20 cellular contexts compared by ENCODE assay signal in the genomic region with DNA sequence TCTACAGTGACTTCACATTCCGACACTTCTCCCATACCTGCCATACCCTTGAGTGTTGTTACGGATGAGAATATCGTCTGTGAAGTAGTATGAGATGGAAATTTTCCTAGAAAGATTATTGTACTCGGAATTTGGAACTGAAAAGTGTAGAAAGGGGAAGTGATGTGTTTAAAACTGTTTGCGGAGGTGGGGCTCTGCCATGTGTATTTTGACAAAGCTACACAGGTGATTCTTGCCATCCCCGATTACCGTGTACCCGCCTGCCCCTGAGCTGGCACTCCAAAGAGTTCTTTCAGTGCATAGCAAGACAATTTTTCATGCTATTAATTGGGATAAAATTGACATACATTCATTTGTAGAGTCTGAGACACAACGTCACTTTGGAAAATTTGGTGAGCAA.
DNase-seq lines count a peak whose midpoint lies in the region; ATAC-seq, FAIRE-seq and TF ChIP-seq lines count a peak whose summit lies in the region.
"Had no signal": no experiment of that assay in that cellular context is flagged by ENCODE, and none has a peak within 500 bp of the region (broad histone marks: within the 10 kb centered on the region; RNA-seq: fewer than 3 reads in every experiment).

No MANE protein-coding gene starts in this region.

- no peak for TF ChIP-seq RAD21 in GM12878 (IDR thresholded peaks at IDR 0.05; ENCODE audit: insufficient read depth, low read depth, low read length)

- 97% methylated on average over 9 of the region's 9 CpGs for WGBS in GM12878 (ENCODE audit: insufficient coverage, insufficient replicate concordance, low lambda C conversion rate, missing lambda C conversion rate)

- in situ Hi-C loops in GM12878 (cut with MboI), result no loop called here

- RAD21 ChIA-PET in GM12878 (lab: Charles Lee; ENCODE audit: unreplicated experiment), result no interaction called here

- intact Hi-C loops in OCI-LY7 (cut with micrococcal nuclease; ENCODE audit: unreplicated experiment), result no loop called here
- intact Hi-C loops in GM12878 (cut with micrococcal nuclease; ENCODE audit: unreplicated experiment), result no loop called here

- H3K4me2 ChIP-seq in OCI-LY7 (ENCODE audit: low read length) (no peak overlapping the region), GM12878 (ENCODE audit: control insufficient read depth, insufficient read depth) (no peak overlapping the region)
- H3K4me2 ChIP-seq: BLaER1 had no signal

- POLR2A ChIA-PET in OCI-LY7 (lab: Charles Lee), result interaction anchor here (0.6 to 1.7 kb wide), 3 partner anchors 13 to 729 kb away, joined by 3 to 5 read pairs (median 4); no protein-coding TSS in a partner anchor
- POLR2A ChIA-PET in GM12878 (lab: Charles Lee), result interaction anchor here (1.1 kb wide), 1 partner anchor 12 kb away, joined by 3 read pairs; no protein-coding TSS in a partner anchor

- H3K9me3 ChIP-seq in OCI-LY7 (ENCODE audit: low read length), result no peaks in the 10 kb centered on the region
- no peaks in the 10 kb centered on the region for H3K9me3 ChIP-seq in GM12878 (replicated peaks; ENCODE audit: control insufficient read depth, insufficient read depth, low read length)
- H3K9me3 ChIP-seq: BLaER1 had no signal

- H3K36me3 ChIP-seq in OCI-LY7 (ENCODE audit: insufficient read depth, low read length) (peaks cover under 1% of the 10 kb centered on the region; the same call in 1 of the 2 replicates), GM12878 (ENCODE audit: control insufficient read depth in 2 of 2, insufficient read depth in 2 of 2, low read length in 1 of 2) (peaks cover 0 to 9% of the 10 kb centered on the region in 2 experiments; a peak in 1 of 4 replicates)

- TF ChIP-seq EP300 in GM12878 (IDR thresholded peaks at IDR 0.05; ENCODE audit: borderline replicate concordance in 1 of 2, control insufficient read depth in 1 of 2, low read depth in 2 of 2, low read length in 2 of 2), result no peak

- no peaks in the 10 kb centered on the region for H3K4me1 ChIP-seq in OCI-LY7 (ENCODE audit: insufficient read depth, low read length, poor library complexity, severe bottlenecking)
- no peaks in the 10 kb centered on the region for H3K4me1 ChIP-seq in GM12878 (ENCODE audit: control insufficient read depth, insufficient read depth, low read length)
- H3K4me1 ChIP-seq: BLaER1 had no signal

- H3K4me3 ChIP-seq in OCI-LY7 (ENCODE audit: low read depth, low read length, poor library complexity, severe bottlenecking) (no peak overlapping the region), GM12878 (no peak overlapping the region)
- H3K4me3 ChIP-seq: BLaER1 had no signal

- no peak overlapping the region for H3K9ac ChIP-seq in GM12878 (ENCODE audit: control insufficient read depth, insufficient read depth, low read length)
- H3K9ac ChIP-seq: BLaER1 had no signal

- no TSS peak for BruUV-seq in OCI-LY7 (replicated peaks; lab: Mats Ljungman, UMichigan)
- no TSS peak for BruUV-seq in GM12878 (replicated peaks; lab: Mats Ljungman, UMichigan)

- H3K9me2 ChIP-seq in OCI-LY7 (ENCODE audit: insufficient read depth, low read length), result no peaks in the 10 kb centered on the region

- H3K27ac ChIP-seq in OCI-LY7 (ENCODE audit: low read depth, low read length, poor library complexity, severe bottlenecking), result no peak overlapping the region
- H3K27ac ChIP-seq in GM12878 (ENCODE audit: control insufficient read depth, insufficient read depth), result no peak overlapping the region
- H3K27ac ChIP-seq: 22Rv1, BLaER1, C4-2B had no signal

- SMC1A ChIA-PET in GM12878 (lab: Charles Lee; ENCODE audit: uncharacterized antibody, unreplicated experiment), result interaction anchor here (1.0 to 2.5 kb wide), 3 partner anchors 11 to 68 kb away, joined by 3 to 13 read pairs (median 4); no protein-coding TSS in a partner anchor

- TF ChIP-seq CTCF in OCI-LY7 (conservative IDR thresholded peaks at IDR 0.05; ENCODE audit: low read length), result no peak
- TF ChIP-seq CTCF in GM12878 (IDR thresholded peaks at IDR 0.05 in 2 of 3, conservative IDR thresholded peaks at IDR 0.05 in 1 of 3; ENCODE audit: control insufficient read depth in 2 of 3, extremely low read depth in 1 of 3, insufficient read depth in 1 of 3, low read depth in 3 of 3, low read length in 3 of 3), result no peak
- no peak for TF ChIP-seq CTCF in omental fat pad (IDR thresholded peaks at IDR 0.05)

- H4K20me1 ChIP-seq in OCI-LY7 (ENCODE audit: insufficient read depth, low read length), result no peaks in the 10 kb centered on the region
- no peaks in the 10 kb centered on the region for H4K20me1 ChIP-seq in GM12878 (ENCODE audit: control insufficient read depth, insufficient read depth)
- H4K20me1 ChIP-seq: BLaER1 had no signal

- no peaks in the 10 kb centered on the region for H3K27me3 ChIP-seq in GM12878 (replicated peaks in 1 of 2; ENCODE audit: control insufficient read depth in 2 of 2, insufficient read depth in 2 of 2, low read length in 1 of 2)
- H3K27me3 ChIP-seq: BLaER1 had no signal

- no peaks in the 10 kb centered on the region for H3K79me2 ChIP-seq in OCI-LY7 (ENCODE audit: insufficient read depth, low read depth, low read length)
- H3K79me2 ChIP-seq in GM12878 (ENCODE audit: control insufficient read depth, insufficient read depth, low read length), result no peaks in the 10 kb centered on the region

- ATAC-seq in GM12878 (no peak), omental fat pad (ENCODE audit: low FRiP score) (no peak)

- no peak for TF ChIP-seq POLR2A in GM12891 (IDR thresholded peaks at IDR 0.05; ENCODE audit: low read depth, low read length)
- TF ChIP-seq POLR2A in GM12878 (IDR thresholded peaks at IDR 0.05; ENCODE audit: low read depth, low read length), result no peak

- DNase-seq in GM12891 (ENCODE audit: insufficient read length, low spot score) (no peak), OCI-LY7 (ENCODE audit: low spot score) (peak; percentile 13), GM12878 (ENCODE audit: low read depth, low spot score) (no peak), omental fat pad (ENCODE audit: low spot score) (no peak), cerebellum (ENCODE audit: low spot score) (no peak)
- no peak for DNase-seq in activated CD4-positive, alpha-beta T cell treated with anti-CD3 and anti-CD28 coated beads for 48 hours
- DNase-seq: CD4-positive, alpha-beta T cell; CD8-positive, alpha-beta memory T cell; DMS 273 treated with DMSO at 0.1 percent for 48 hours; DMS79; EL; GDM1; GOT3; H7; HCEC 1CT had no signal

- no peak for FAIRE-seq in GM12891 (lab: Jason Lieb, UNC)
- no peak for FAIRE-seq in GM12878 (lab: Jason Lieb, UNC)
- FAIRE-seq: A204.1, GM12892 had no signal

- H2AFZ ChIP-seq in OCI-LY7 (ENCODE audit: low read length), result no peak overlapping the region
- no peak overlapping the region for H2AFZ ChIP-seq in GM12878 (ENCODE audit: control insufficient read depth, low read depth, low read length)

- CTCF ChIA-PET in OCI-LY7 (lab: Charles Lee; ENCODE audit: unreplicated experiment), result no interaction called here
- CTCF ChIA-PET in GM12878 (lab: Yijun Ruan, JAX), result interaction anchor here (1.3 kb wide), 1 partner anchor 19 kb away, joined by 3 read pairs; no protein-coding TSS in a partner anchor

TF ChIP-seq in GM12891, 5 proteins besides CTCF, POLR2A, EP300 and RAD21:
- no peak for TF ChIP-seq POU2F2 (IDR thresholded peaks at IDR 0.05; ENCODE audit: low read depth, low read length)
- peak; percentile 84 for TF ChIP-seq SPI1 (IDR thresholded peaks at IDR 0.05; ENCODE audit: low read depth, low read length)

TF ChIP-seq in GM12878, 131 proteins besides CTCF, POLR2A, EP300 and RAD21:
- TF ChIP-seq YBX1 (IDR thresholded peaks at IDR 0.05) (no peak), RAD51 (IDR thresholded peaks at IDR 0.05) (no peak), SPI1 (IDR thresholded peaks at IDR 0.05; ENCODE audit: borderline replicate concordance, insufficient read depth, low read depth, low read length) (peak; percentile 37; the same call in 1 of the 2 replicates)
